13 cellular contexts compared by ENCODE assay signal in the genomic region with DNA sequence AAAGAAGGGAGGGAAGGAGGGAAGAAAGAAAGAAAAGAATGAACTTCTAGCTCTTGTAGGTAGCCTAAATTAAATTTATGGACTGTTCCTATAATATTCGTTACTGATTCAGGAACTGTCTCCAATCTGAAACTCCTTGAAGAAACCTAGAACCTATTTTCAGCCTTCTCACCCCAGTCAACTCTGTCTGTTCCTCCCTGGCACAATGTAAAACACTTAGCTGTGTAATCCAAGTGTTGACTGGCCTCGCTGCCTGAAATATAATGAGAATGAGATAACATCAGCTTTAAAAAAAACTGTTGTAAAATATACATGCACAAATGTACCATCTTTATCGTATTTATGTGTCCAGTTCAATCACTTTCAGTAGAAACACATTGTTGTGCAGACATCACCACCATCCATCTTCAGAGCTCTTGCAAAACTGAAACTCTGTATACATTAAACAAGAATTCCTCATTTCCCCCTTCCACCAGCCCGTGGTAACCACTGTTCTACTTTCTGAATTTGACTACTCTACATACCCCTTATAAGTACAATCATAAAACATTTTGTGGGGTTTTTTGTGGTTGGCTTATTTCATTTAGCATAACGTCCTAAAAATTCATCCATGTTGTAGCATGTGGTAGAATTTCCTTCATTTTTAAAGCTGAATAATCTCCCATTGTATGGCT. TPM values are rescaled to one million over a fixed set of nuclear protein-coding genes. Genes with fewer than 3 reads are reported as not detected.
A peak's percentile ranks its signal among the peaks of the same experiment; 100 is the strongest.
DNase-seq lines count a peak whose midpoint lies in the region; ATAC-seq lines count a peak whose summit lies in the region.
"Had no signal": no experiment of that assay in that cellular context is flagged by ENCODE, and none has a peak within 500 bp of the region (broad histone marks: within the 10 kb centered on the region; RNA-seq: fewer than 3 reads in every experiment).

No MANE protein-coding gene starts in this region.

- no peak overlapping the region for H3K27ac Mint-ChIP-seq in activated CD4-positive, alpha-beta T cell treated with anti-CD3 and anti-CD28 coated beads, Interleukin-2, amount 10 ng/mL, durations not matched to agents 7 days and 5 days
- no peak overlapping the region for H3K27ac Mint-ChIP-seq in activated T-helper 2 cell treated with anti-CD3 and anti-CD28 coated beads, Interferon-gamma antibody, Interleukin-2, Interleukin-4, amounts not matched to agents 10 μg/mL and 5 μg/mL and 100 μg/mL, durations not matched to agents 14 hours and 24 hours and 36 hours

- ATAC-seq in GM21390 (IDR thresholded peaks at IDR 0.05; ENCODE audit: unreplicated experiment) (peak; percentile 99), HG03103 (IDR thresholded peaks at IDR 0.05; ENCODE audit: low read depth, unreplicated experiment) (peak; percentile 93)
- ATAC-seq: right lobe of liver had no signal

- no peaks in the 10 kb centered on the region for H3K9me3 Mint-ChIP-seq in activated CD4-positive, alpha-beta T cell treated with anti-CD3 and anti-CD28 coated beads, Interleukin-2, amount 10 ng/mL, durations not matched to agents 7 days and 5 days
- no peaks in the 10 kb centered on the region for H3K9me3 Mint-ChIP-seq in activated T-helper 2 cell treated with anti-CD3 and anti-CD28 coated beads, Interferon-gamma antibody, Interleukin-2, Interleukin-4, amounts not matched to agents 10 μg/mL and 5 μg/mL and 100 μg/mL, durations not matched to agents 14 hours and 24 hours and 36 hours

- H3K27me3 Mint-ChIP-seq in activated CD4-positive, alpha-beta T cell treated with anti-CD3 and anti-CD28 coated beads, Interleukin-2, amount 10 ng/mL, durations not matched to agents 7 days and 5 days: peaks cover 5% of the 10 kb centered on the region
- peaks cover 16% of the 10 kb centered on the region for H3K27me3 Mint-ChIP-seq in activated T-helper 2 cell treated with anti-CD3 and anti-CD28 coated beads, Interferon-gamma antibody, Interleukin-2, Interleukin-4, amounts not matched to agents 10 μg/mL and 5 μg/mL and 100 μg/mL, durations not matched to agents 14 hours and 24 hours and 36 hours (ENCODE audit: low read depth)

- POLR2A ChIA-PET in activated CD4-positive, alpha-beta T cell treated with anti-CD3 and anti-CD28 coated beads, Interleukin-2, amount 10 ng/mL, durations not matched to agents 7 days and 5 days (lab: Charles Lee): interaction anchor here (0.6 kb wide), 1 partner anchor 85 kb away, joined by 3 read pairs; no protein-coding TSS in a partner anchor

- CTCF ChIA-PET in activated CD4-positive, alpha-beta T cell treated with anti-CD3 and anti-CD28 coated beads, Interleukin-2, amount 10 ng/mL, durations not matched to agents 7 days and 5 days (lab: Charles Lee): interaction anchor here (0.5 to 2.6 kb wide), 6 partner anchors 9 to 473 kb away, joined by 3 to 10 read pairs (median 3); no protein-coding TSS in a partner anchor

- no peaks in the 10 kb centered on the region for H3K36me3 Mint-ChIP-seq in activated CD4-positive, alpha-beta T cell treated with anti-CD3 and anti-CD28 coated beads, Interleukin-2, amount 10 ng/mL, durations not matched to agents 7 days and 5 days (ENCODE audit: low read depth)
- no peaks in the 10 kb centered on the region for H3K36me3 Mint-ChIP-seq in activated T-helper 2 cell treated with anti-CD3 and anti-CD28 coated beads, Interferon-gamma antibody, Interleukin-2, Interleukin-4, amounts not matched to agents 10 μg/mL and 5 μg/mL and 100 μg/mL, durations not matched to agents 14 hours and 24 hours and 36 hours (ENCODE audit: low read depth)

- no peak overlapping the region for H3K4me3 Mint-ChIP-seq in activated CD4-positive, alpha-beta T cell treated with anti-CD3 and anti-CD28 coated beads, Interleukin-2, amount 10 ng/mL, durations not matched to agents 7 days and 5 days
- H3K4me3 Mint-ChIP-seq in activated T-helper 2 cell treated with anti-CD3 and anti-CD28 coated beads, Interferon-gamma antibody, Interleukin-2, Interleukin-4, amounts not matched to agents 10 μg/mL and 5 μg/mL and 100 μg/mL, durations not matched to agents 14 hours and 24 hours and 36 hours (ENCODE audit: low read depth): peak overlapping the region; percentile 38

- peak; percentile 26 for DNase-seq in activated CD4-positive, alpha-beta T cell treated with anti-CD3 and anti-CD28 coated beads for 48 hours
- no peak for DNase-seq in activated CD4-positive, alpha-beta T cell treated with anti-CD3 and anti-CD28 coated beads, Interleukin-2, amount 10 ng/mL, durations not matched to agents 7 days and 5 days
- DNase-seq in activated T-helper 2 cell treated with anti-CD3 and anti-CD28 coated beads, Interferon-gamma antibody, Interleukin-2, Interleukin-4, amounts not matched to agents 10 μg/mL and 5 μg/mL and 100 μg/mL, durations not matched to agents 14 hours and 24 hours and 36 hours (ENCODE audit: low spot score): no peak
- DNase-seq in germinal center (ENCODE audit: low spot score): no peak
- no peak for DNase-seq in NCI-H2107 (lab: John Stamatoyannopoulos, UW)
- DNase-seq in Ammon's horn (ENCODE audit: low spot score): no peak
- DNase-seq: foreskin fibroblast, NCI-H1694, right lobe of liver, SJCRH30 had no signal

- H3K4me1 Mint-ChIP-seq in activated CD4-positive, alpha-beta T cell treated with anti-CD3 and anti-CD28 coated beads, Interleukin-2, amount 10 ng/mL, durations not matched to agents 7 days and 5 days: peaks cover 12% of the 10 kb centered on the region
- H3K4me1 Mint-ChIP-seq in activated T-helper 2 cell treated with anti-CD3 and anti-CD28 coated beads, Interferon-gamma antibody, Interleukin-2, Interleukin-4, amounts not matched to agents 10 μg/mL and 5 μg/mL and 100 μg/mL, durations not matched to agents 14 hours and 24 hours and 36 hours (ENCODE audit: low read depth): peaks cover 33% of the 10 kb centered on the region

- intact Hi-C loops in activated T-helper 2 cell treated with anti-CD3 and anti-CD28 coated beads, Interferon-gamma antibody, Interleukin-2, Interleukin-4, amounts not matched to agents 10 μg/mL and 5 μg/mL and 100 μg/mL, durations not matched to agents 14 hours and 24 hours and 36 hours (cut with micrococcal nuclease): loop anchor here (1.0 to 5.0 kb wide), 6 partner anchors 20 to 329 kb away; no protein-coding TSS in a partner anchor

RNA-seq across cellular contexts. Expression of gene C7orf33, which starts 6.3 kb away (rescaled TPM):
- not detected for total RNA-seq in activated CD4-positive, alpha-beta T cell treated with anti-CD3 and anti-CD28 coated beads, Interleukin-2, amount 10 ng/mL, durations not matched to agents 7 days and 5 days
- not detected in 2 replicates for total RNA-seq in activated T-helper 2 cell treated with anti-CD3 and anti-CD28 coated beads, Interferon-gamma antibody, Interleukin-2, Interleukin-4, amounts not matched to agents 10 μg/mL and 5 μg/mL and 100 μg/mL, durations not matched to agents 14 hours and 24 hours and 36 hours
- total RNA-seq: lung, right lobe of liver had no signal
